ENCODE assay signal across 8 cellular contexts in the genomic region with DNA sequence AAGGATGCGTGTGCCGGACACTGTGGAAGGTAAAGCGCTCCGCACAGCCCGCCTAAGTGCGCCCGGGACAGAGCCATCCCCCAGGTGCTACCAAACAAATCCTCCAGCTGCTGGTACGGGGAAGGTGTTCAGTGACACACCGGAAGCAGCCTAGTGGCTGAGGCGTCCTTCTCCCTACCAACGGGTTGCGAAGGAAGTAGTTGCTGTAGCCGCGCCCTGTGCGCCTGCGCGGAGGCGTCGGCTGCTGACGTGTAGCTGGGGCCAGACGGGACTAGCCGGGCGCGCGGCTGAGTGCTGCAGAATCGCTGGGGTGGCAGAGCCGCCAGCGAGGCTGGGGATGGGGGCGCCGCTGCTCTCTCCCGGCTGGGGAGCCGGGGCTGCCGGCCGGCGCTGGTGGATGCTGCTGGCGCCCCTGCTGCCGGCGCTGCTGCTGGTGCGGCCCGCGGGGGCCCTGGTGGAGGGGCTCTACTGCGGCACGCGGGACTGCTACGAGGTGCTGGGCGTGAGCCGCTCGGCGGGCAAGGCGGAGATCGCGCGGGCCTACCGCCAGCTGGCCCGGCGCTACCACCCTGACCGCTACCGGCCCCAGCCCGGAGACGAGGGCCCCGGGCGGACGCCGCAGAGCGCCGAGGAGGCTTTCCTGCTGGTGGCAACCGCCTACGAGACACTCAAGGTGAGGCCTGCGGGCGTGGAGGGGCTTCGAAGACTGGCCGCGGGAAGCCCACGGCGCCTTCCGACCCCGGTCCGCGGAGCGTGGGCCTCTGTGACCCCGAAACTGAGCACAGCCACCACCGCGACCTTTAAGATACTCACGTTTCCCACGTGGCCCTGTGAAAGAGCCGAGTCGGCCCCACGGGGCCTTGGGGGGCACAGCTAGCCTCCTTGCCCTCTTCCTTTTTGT. TPM values are rescaled to one million over a fixed set of nuclear protein-coding genes. Genes with fewer than 3 reads are reported as not detected.
DNase-seq lines count a peak whose midpoint lies in the region; ATAC-seq and TF ChIP-seq lines count a peak whose summit lies in the region.

A gene (plus strand): TSS at position 264 of the 901 bp plus-strand sequence. CDS start 74 bp downstream, at position 338.

- H3K9me3 ChIP-seq in prostate gland = no peaks in the 10 kb centered on the region

- DNase-seq in NCI-H1694 (lab: John Stamatoyannopoulos, UW) (peak; percentile 92), amygdala (lab: John Stamatoyannopoulos, UW) (peak; percentile 83 to 99 (median 95)), left ventricle myocardium superior (peak; percentile 97), prostate gland (ENCODE audit: low spot score) (peak; percentile 97), ureter (ENCODE audit: low spot score) (peak; percentile 97)

- no peaks in the 10 kb centered on the region for H3K36me3 ChIP-seq in prostate gland

- ATAC-seq in GM18498 (IDR thresholded peaks at IDR 0.05; ENCODE audit: unreplicated experiment) (peak; percentile 96), HG02885 (IDR thresholded peaks at IDR 0.05; ENCODE audit: poor library complexity, unreplicated experiment) (peak; percentile 97), left ventricle myocardium superior (peak; percentile 100)

- peak within 1 kb of the TSS; percentile 94 to 97 for H3K4me3 ChIP-seq in prostate gland

- intact Hi-C loops in left ventricle myocardium superior (cut with micrococcal nuclease) = no loop called here
- intact Hi-C loops in prostate gland (cut with DNase I) = no loop called here

- H3K27ac ChIP-seq in prostate gland = peak within 1 kb of the TSS; percentile 84 to 86

- H3K27me3 Mint-ChIP-seq in T-helper 1 cell treated with Interleukin-12 subunit alpha and Interleukin-12 subunit beta and Interleukin-4 antibody, amounts not matched to agents 30 μg/mL and 1 μg/mL, for 36 hours (ENCODE audit: low read depth) = no peaks in the 10 kb centered on the region

- H3K4me1 Mint-ChIP-seq in T-helper 1 cell treated with Interleukin-12 subunit alpha and Interleukin-12 subunit beta and Interleukin-4 antibody, amounts not matched to agents 30 μg/mL and 1 μg/mL, for 36 hours (ENCODE audit: low read depth) = peaks cover 45% of the 10 kb centered on the region

- no peaks in the 10 kb centered on the region for H3K9me3 Mint-ChIP-seq in T-helper 1 cell treated with Interleukin-12 subunit alpha and Interleukin-12 subunit beta and Interleukin-4 antibody, amounts not matched to agents 30 μg/mL and 1 μg/mL, for 36 hours

- H3K27me3 ChIP-seq in prostate gland (replicated peaks; ENCODE audit: insufficient read depth) = no peaks in the 10 kb centered on the region

- H3K27ac Mint-ChIP-seq in T-helper 1 cell treated with Interleukin-12 subunit alpha and Interleukin-12 subunit beta and Interleukin-4 antibody, amounts not matched to agents 30 μg/mL and 1 μg/mL, for 36 hours = peak within 1 kb of the TSS; percentile 86

- TF ChIP-seq CTCF in prostate gland (IDR thresholded peaks at IDR 0.05) = peak in 1 of 4 experiments; percentile 32

- peak; percentile 100 for TF ChIP-seq POLR2A in prostate gland (IDR thresholded peaks at IDR 0.05)

- under 1% methylated on average over 53 of the region's 88 CpGs for WGBS in prostate gland

- peak within 1 kb of the TSS; percentile 94 for H3K4me3 Mint-ChIP-seq in T-helper 1 cell treated with Interleukin-12 subunit alpha and Interleukin-12 subunit beta and Interleukin-4 antibody, amounts not matched to agents 30 μg/mL and 1 μg/mL, for 36 hours

- no peaks in the 10 kb centered on the region for H3K4me1 ChIP-seq in prostate gland (replicated peaks)

- peaks cover 5% of the 10 kb centered on the region for H3K36me3 Mint-ChIP-seq in T-helper 1 cell treated with Interleukin-12 subunit alpha and Interleukin-12 subunit beta and Interleukin-4 antibody, amounts not matched to agents 30 μg/mL and 1 μg/mL, for 36 hours (ENCODE audit: low read depth)

RNA-seq across cellular contexts. Expression of the gene that starts here (rescaled TPM):
- 5.3 TPM for total RNA-seq in left ventricle myocardium superior
- 10 to 100 TPM; 11.7 to 13.5 TPM for total RNA-seq in prostate gland
- total RNA-seq in ureter = 9.8 TPM

Comparison
In these comparisons a context has a peak if more than half of its experiments do, and no peak if none do; other contexts are left out.
1. Peak in every context shown above with its lines: DNase-seq, ATAC-seq, H3K4me3 ChIP-seq and H3K27ac ChIP-seq.